ENCODE assay signal across 13 cellular contexts in genomic region chr17:7444682-7445010, GRCh38. TPM values are rescaled to one million over a fixed set of nuclear protein-coding genes. Genes with fewer than 3 reads are reported as not detected.
DNase-seq lines count a peak whose midpoint lies in the region; ATAC-seq, FAIRE-seq and TF ChIP-seq lines count a peak whose summit lies in the region.
"Had no signal": no experiment of that assay in that cellular context is flagged by ENCODE, and none has a peak within 500 bp of the region (broad histone marks: within the 10 kb centered on the region; RNA-seq: fewer than 3 reads in every experiment).

No MANE protein-coding gene starts in this region.

- TF ChIP-seq CTCF in DND-41 (IDR thresholded peaks at IDR 0.05; ENCODE audit: borderline replicate concordance, extremely low read depth, low read length, poor library complexity, severe bottlenecking) = no peak
- TF ChIP-seq CTCF in bronchial epithelial cell (IDR thresholded peaks at IDR 0.05; ENCODE audit: insufficient read depth, low read length, severe bottlenecking) = no peak

- FAIRE-seq in bronchial epithelial cell (lab: Jason Lieb, UNC) = no peak
- FAIRE-seq: G401.6 had no signal

- H3K4me3 ChIP-seq in DND-41 (ENCODE audit: low read depth in 1 of 2, low read length in 2 of 2) = no peak overlapping the region
- H3K4me3 ChIP-seq in bronchial epithelial cell (ENCODE audit: low read depth, low read length) = no peak overlapping the region
- H3K4me3 ChIP-seq in neuronal stem cell (ENCODE audit: low read length in 2 of 2) = no peak overlapping the region

- no peak overlapping the region for H4K8ac ChIP-seq in neuronal stem cell (ENCODE audit: low read depth, low read length)

- no peak overlapping the region for H2BK15ac ChIP-seq in neuronal stem cell (ENCODE audit: low read length)

- H3K4me1 ChIP-seq in DND-41 (ENCODE audit: insufficient read depth, low read length) = peaks cover 12% of the 10 kb centered on the region
- peaks cover 11 to 25% of the 10 kb centered on the region in 2 donors for H3K4me1 ChIP-seq in neuronal stem cell (ENCODE audit: control insufficient read depth in 2 of 2, insufficient read depth in 1 of 2, low read depth in 1 of 2, low read length in 2 of 2)

- H3K4me3 Mint-ChIP-seq in T-helper 17 cell = no peak overlapping the region

- no peak overlapping the region for H3K9ac ChIP-seq in DND-41 (ENCODE audit: low read depth, low read length)
- H3K9ac ChIP-seq in neuronal stem cell (ENCODE audit: low read depth, low read length, poor library complexity) = no peak overlapping the region

- ATAC-seq in DND-41 (ENCODE audit: insufficient read depth, low read depth) = no peak; the same call in 2 of the 3 replicates
- ATAC-seq in HG02885 (IDR thresholded peaks at IDR 0.05; ENCODE audit: poor library complexity, unreplicated experiment) = no peak
- no peak for ATAC-seq in T-helper 17 cell
- ATAC-seq in GM18909 (IDR thresholded peaks at IDR 0.05; ENCODE audit: poor library complexity, unreplicated experiment) = no peak

- H4K91ac ChIP-seq in neuronal stem cell (ENCODE audit: low read depth, low read length, poor library complexity) = no peak overlapping the region

- peaks cover 22% of the 10 kb centered on the region for H3K4me1 Mint-ChIP-seq in T-helper 17 cell

- H2BK120ac ChIP-seq in neuronal stem cell (ENCODE audit: low read depth, low read length) = no peak overlapping the region

- H2AFZ ChIP-seq in DND-41 (ENCODE audit: low read depth, low read length) (no peak overlapping the region), neuronal stem cell (ENCODE audit: low read length) (peak overlapping the region; percentile 97)

- H3K14ac ChIP-seq in neuronal stem cell (ENCODE audit: low read length) = no peak overlapping the region

- no peak overlapping the region for H3K27ac Mint-ChIP-seq in T-helper 17 cell
- H3K27ac Mint-ChIP-seq: activated CD8-positive, alpha-beta memory T cell treated with anti-CD3 and anti-CD28 coated beads, Interleukin-2, amount 10 ng/mL, durations not matched to agents 7 days and 5 days had no signal

- H3K4me2 ChIP-seq in DND-41 (ENCODE audit: insufficient read depth, low read length) (peak overlapping the region; percentile 52), neuronal stem cell (ENCODE audit: insufficient read depth, low read length, poor library complexity, severe bottlenecking) (no peak overlapping the region)

- no peak overlapping the region for H3K23ac ChIP-seq in neuronal stem cell (ENCODE audit: low read depth, low read length, poor library complexity)

- H3K36me3 Mint-ChIP-seq in T-helper 17 cell (ENCODE audit: low read depth) = peaks cover 13% of the 10 kb centered on the region
- H3K36me3 Mint-ChIP-seq: activated CD8-positive, alpha-beta memory T cell treated with anti-CD3 and anti-CD28 coated beads, Interleukin-2, amount 10 ng/mL, durations not matched to agents 7 days and 5 days had no signal

- no peaks in the 10 kb centered on the region for H3K79me2 ChIP-seq in DND-41 (ENCODE audit: insufficient read depth, low read length)

- H3K9me3 ChIP-seq in DND-41 (ENCODE audit: insufficient read depth, low read length, severe bottlenecking) (no peaks in the 10 kb centered on the region), neuronal stem cell (replicated peaks in 1 of 2; ENCODE audit: control insufficient read depth in 2 of 2, insufficient read depth in 1 of 2, low read depth in 1 of 2, low read length in 2 of 2) (peaks cover 1 to 5% of the 10 kb centered on the region in 2 donors), T-helper 17 cell (ENCODE audit: control insufficient read depth, low read length, poor library complexity, severe bottlenecking) (no peaks in the 10 kb centered on the region)

- no peak overlapping the region for H2BK5ac ChIP-seq in neuronal stem cell (ENCODE audit: low read length)

- no peak overlapping the region for H3K4ac ChIP-seq in neuronal stem cell (ENCODE audit: low read length)

- no peaks in the 10 kb centered on the region for H4K20me1 ChIP-seq in DND-41 (ENCODE audit: insufficient read depth, low read length)

- no peak for DNase-seq in DND-41
- peak; percentile 9 for DNase-seq in NCI-H2029 treated with DMSO at 0.1 percent for 48 hours (lab: John Stamatoyannopoulos, UW)
- peak; percentile 26 for DNase-seq in bronchial epithelial cell (ENCODE audit: low read depth)
- no peak for DNase-seq in neuronal stem cell (ENCODE audit: low spot score)
- DNase-seq in T-helper 17 cell = no peak
- no peak for DNase-seq in A172 (ENCODE audit: low spot score)
- DNase-seq: activated CD8-positive, alpha-beta memory T cell treated with anti-CD3 and anti-CD28 coated beads, Interleukin-2, amount 10 ng/mL, durations not matched to agents 7 days and 5 days; stimulated activated CD4-positive, alpha-beta T cell treated with anti-CD3 and anti-CD28 coated beads, Interleukin-4, amount 100 ng/mL, for 1 hour had no signal

- no peak overlapping the region for H3K18ac ChIP-seq in neuronal stem cell (ENCODE audit: low read length)

- no peak overlapping the region for H2AK5ac ChIP-seq in neuronal stem cell (ENCODE audit: low read depth, low read length)

- WGBS in neuronal stem cell (ENCODE audit: extremely low coverage in 2 of 2, insufficient read length in 2 of 2, insufficient replicate concordance in 1 of 2), 2 donors = no CpG with 5 or more reads among the region's 8 CpGs

- peaks cover 2% of the 10 kb centered on the region for H3K27me3 ChIP-seq in DND-41 (ENCODE audit: insufficient read depth, low read length, poor library complexity)
- no peaks in the 10 kb centered on the region for H3K27me3 ChIP-seq in bronchial epithelial cell (ENCODE audit: control insufficient read depth, insufficient read depth, low read length)
- H3K27me3 ChIP-seq in neuronal stem cell (ENCODE audit: control insufficient read depth in 3 of 3, insufficient read depth in 3 of 3, low read depth in 1 of 3, low read length in 3 of 3) = peaks cover 2 to 18% (median 6%) of the 10 kb centered on the region in 3 experiments

- H3K27me3 Mint-ChIP-seq in T-helper 17 cell = peaks cover 63% of the 10 kb centered on the region

- no peak overlapping the region for H2BK12ac ChIP-seq in neuronal stem cell (ENCODE audit: low read length)

- H3K79me1 ChIP-seq in neuronal stem cell (ENCODE audit: low read depth, low read length) = peaks cover 2% of the 10 kb centered on the region

- H3K36me3 ChIP-seq in DND-41 (ENCODE audit: insufficient read depth, low read length) (no peaks in the 10 kb centered on the region), bronchial epithelial cell (ENCODE audit: control insufficient read depth, insufficient read depth, low read length) (peaks cover 2% of the 10 kb centered on the region), neuronal stem cell (replicated peaks in 1 of 2; ENCODE audit: control insufficient read depth in 2 of 2, insufficient read depth in 2 of 2, low read length in 2 of 2) (no peaks in the 10 kb centered on the region)

- H3K27ac ChIP-seq in DND-41 (ENCODE audit: low read length) = no peak overlapping the region
- no peak overlapping the region for H3K27ac ChIP-seq in neuronal stem cell (replicated peaks; ENCODE audit: low read length)

RNA-seq across cellular contexts. Expression of gene CHRNB1, which starts 0.2 kb away (rescaled TPM):
- total RNA-seq in bronchial epithelial cell (9.7 and 16.8 TPM in 2 replicates), T-helper 17 cell (1 to 10 TPM; 7.0 to 7.2 TPM)
- 9.9 TPM for polyA plus RNA-seq in neuronal stem cell (2013, experiment 1 of 2)
- 11.1 TPM for polyA plus RNA-seq in neuronal stem cell (2013, experiment 2 of 2)
- 14.1 and 20.2 TPM in 2 replicates for total RNA-seq in A172 (2014; rRNA removed; shearing (Covaris generic))

RNA-seq across cellular contexts. Expression of gene FGF11, which starts 5.3 kb away (rescaled TPM):
- total RNA-seq in bronchial epithelial cell (12.4 and 28.3 TPM in 2 replicates), T-helper 17 cell (1 to 10 TPM; 2.0 to 2.6 TPM)
- 5.1 TPM for polyA plus RNA-seq in neuronal stem cell (2013, experiment 1 of 2)
- polyA plus RNA-seq in neuronal stem cell (2013, experiment 2 of 2) = 4.3 TPM
- 0.89 TPM in 1 of 2 replicates, not detected in the other for total RNA-seq in A172 (2014; rRNA removed; shearing (Covaris generic))

RNA-seq across cellular contexts. Expression of gene TMEM102, which starts 9.4 kb away (rescaled TPM):
- total RNA-seq in bronchial epithelial cell (7.3 and 12.6 TPM in 2 replicates), T-helper 17 cell (10 to 100 TPM; 12.6 to 13.2 TPM)
- 0.70 TPM for polyA plus RNA-seq in neuronal stem cell (2013, experiment 1 of 2)
- 0.72 TPM for polyA plus RNA-seq in neuronal stem cell (2013, experiment 2 of 2)
- total RNA-seq in A172 (2014; rRNA removed; shearing (Covaris generic)) = 2.5 and 7.4 TPM in 2 replicates

RNA-seq across cellular contexts. Expression of gene SPEM3, which starts 16.0 kb away (rescaled TPM):
- total RNA-seq in bronchial epithelial cell = not detected in 2 replicates
- not detected for polyA plus RNA-seq in neuronal stem cell (2013, experiment 1 of 2)
- polyA plus RNA-seq in neuronal stem cell (2013, experiment 2 of 2) = not detected
- not detected for total RNA-seq in T-helper 17 cell
- total RNA-seq in A172 (2014; rRNA removed; shearing (Covaris generic)) = not detected in 2 replicates
- total RNA-seq: activated CD8-positive, alpha-beta memory T cell treated with anti-CD3 and anti-CD28 coated beads, Interleukin-2, amount 10 ng/mL, durations not matched to agents 7 days and 5 days; lung microvascular endothelial cell; RPMI7951 had no signal

RNA-seq across cellular contexts. Expression of gene SPEM2, which starts 19.2 kb away (rescaled TPM):
- total RNA-seq in bronchial epithelial cell (not detected in 2 replicates), T-helper 17 cell (not detected)
- polyA plus RNA-seq in neuronal stem cell (2013, experiment 1 of 2) = 0.06 TPM
- polyA plus RNA-seq in neuronal stem cell (2013, experiment 2 of 2) = 0.01 TPM
- not detected in 2 replicates for total RNA-seq in A172 (2014; rRNA removed; shearing (Covaris generic))
- total RNA-seq: activated CD8-positive, alpha-beta memory T cell treated with anti-CD3 and anti-CD28 coated beads, Interleukin-2, amount 10 ng/mL, durations not matched to agents 7 days and 5 days; lung microvascular endothelial cell; RPMI7951 had no signal

Comparison
In these comparisons a context has a peak if more than half of its experiments do, and no peak if none do; other contexts are left out.
1. DNase-seq: peak in NCI-H2029 treated with DMSO at 0.1 percent for 48 hours (single experiment) and bronchial epithelial cell (single experiment); none in DND-41 (single experiment), neuronal stem cell (single experiment), T-helper 17 cell (0 of 3) and A172 (single experiment).